Comparison of ENCODE assay signal across 30 cellular contexts in genomic region chr1:160365325-160365724, GRCh38. TPM values are rescaled to one million over a fixed set of nuclear protein-coding genes. Genes with fewer than 3 reads are reported as not detected.
DNase-seq lines count a peak whose midpoint lies in the region; ATAC-seq, FAIRE-seq and TF ChIP-seq lines count a peak whose summit lies in the region.
"Had no signal": no experiment of that assay in that cellular context is flagged by ENCODE, and none has a peak within 500 bp of the region (broad histone marks: within the 10 kb centered on the region; RNA-seq: fewer than 3 reads in every experiment).

No MANE protein-coding gene starts in this region.

- no peak overlapping the region for H2AFZ ChIP-seq in H1 (ENCODE audit: low read length)
- H2AFZ ChIP-seq: hepatocyte, parathyroid adenoma, PC-9 had no signal

- no peak for TF ChIP-seq EP300 in H1 (IDR thresholded peaks at IDR 0.05; ENCODE audit: borderline replicate concordance in 1 of 2, low read depth in 2 of 2, low read length in 2 of 2)

- no peak overlapping the region for H3K56ac ChIP-seq in H1 (replicated peaks; ENCODE audit: insufficient read length, low read depth, low read length)

- POLR2A ChIA-PET in H1 (lab: Charles Lee; ENCODE audit: partially characterized antibody) = interaction anchor here (1.8 to 17.2 kb wide), 4 partner anchors 11 to 36 kb away, joined by 4 to 244 read pairs (median 54); no protein-coding TSS in a partner anchor

- peak; percentile 38 for DNase-seq in activated CD8-positive, alpha-beta memory T cell treated with anti-CD3 and anti-CD28 coated beads for 24 hours
- DNase-seq in activated CD8-positive, alpha-beta memory T cell treated with anti-CD3 and anti-CD28 coated beads, Interleukin-2, amount 50 U/mL, for 48 hours = no peak
- DNase-seq in NCI-H524 treated with DMSO at 0.1 percent for 48 hours (lab: John Stamatoyannopoulos, UW) (peak; percentile 48), H1 (ENCODE audit: low read depth in 1 of 2, low spot score in 2 of 2) (no peak)
- DNase-seq in stimulated activated CD8-positive, alpha-beta memory T cell treated with anti-CD3 and anti-CD28 coated beads, Interleukin-4, amount 100 ng/mL, for 48 hours = peak; percentile 12
- no peak for DNase-seq in activated CD4-positive, CD25-positive, alpha-beta regulatory T cell (lab: John Stamatoyannopoulos, UW)
- DNase-seq: activated CD4-positive, alpha-beta T cell treated with anti-CD3 and anti-CD28 coated beads, Interleukin-2, amount 50 U/mL, for 4 hours; activated naive CD4-positive, alpha-beta T cell treated with anti-CD3 and anti-CD28 coated beads, Interleukin-2, amount 10 ng/mL, durations not matched to agents 7 days and 5 days; DND-41; gastrocnemius medialis; GF-D8; MM.1S; NCI-H1417 treated with DMSO at 0.1 percent for 48 hours; NCI-H2107; NCI-H510A; small intestine; stimulated activated naive CD4-positive, alpha-beta T cell treated with Interleukin-2 at 50 U/mL for 16 hours had no signal

- H3K9me3 ChIP-seq in H1 (ENCODE audit: insufficient read depth in 2 of 2, low read depth in 1 of 2, low read length in 1 of 2) = no peaks in the 10 kb centered on the region
- H3K9me3 ChIP-seq: gastrocnemius medialis had no signal

- no peaks in the 10 kb centered on the region for H4K20me1 ChIP-seq in H1 (replicated peaks in 1 of 2; ENCODE audit: control insufficient read depth in 1 of 2, insufficient read depth in 2 of 2, low read length in 2 of 2)

- no peak overlapping the region for H3K14ac ChIP-seq in H1 (ENCODE audit: insufficient read length)

- no peak overlapping the region for H3K4ac ChIP-seq in H1 (replicated peaks; ENCODE audit: insufficient read length, low read depth, low read length)

- no peak overlapping the region; the same call in 1 of the 2 replicates for H2BK15ac ChIP-seq in H1 (ENCODE audit: low read length)

- 0 out of 2 replicates have a peak, but pooled peaks cover 1% of the 10 kb centered on the region for H3K23me2 ChIP-seq in H1 (ENCODE audit: low read depth, low read length)

- CTCF ChIA-PET in H1 (lab: Charles Lee; ENCODE audit: partially characterized antibody) = interaction anchor here (1.2 to 26.0 kb wide), 6 partner anchors 12 to 172 kb away, joined by 3 to 683 read pairs (median 6); no protein-coding TSS in a partner anchor

- no peak overlapping the region for H2AK5ac ChIP-seq in H1 (ENCODE audit: low read depth, low read length)

- no peak overlapping the region for H2BK120ac ChIP-seq in H1 (replicated peaks; ENCODE audit: low read depth, low read length)

- ATAC-seq in HG02938 (IDR thresholded peaks at IDR 0.05; ENCODE audit: unreplicated experiment) (no peak), HG03354 (IDR thresholded peaks at IDR 0.05; ENCODE audit: poor library complexity, severe bottlenecking, unreplicated experiment) (no peak)
- ATAC-seq: gastrocnemius medialis had no signal

- 0 out of 2 replicates have a peak overlapping the region, but pooled peaks have one; percentile 87 for H2BK20ac ChIP-seq in H1 (ENCODE audit: low read length)

- TF ChIP-seq RAD21 in H1 (IDR thresholded peaks at IDR 0.05 in 1 of 2, conservative IDR thresholded peaks at IDR 0.05 in 1 of 2; ENCODE audit: low read depth in 2 of 2, low read length in 2 of 2) = no peak

- TF ChIP-seq POLR2A in H1 (IDR thresholded peaks at IDR 0.05; ENCODE audit: control extremely low read depth in 1 of 2, low read depth in 2 of 2, low read length in 2 of 2) = no peak

- H3K4me2 ChIP-seq in H1 (ENCODE audit: insufficient read depth in 1 of 2, low read depth in 2 of 2, low read length in 2 of 2) = no peak overlapping the region
- H3K4me2 ChIP-seq: hepatocyte, PC-9 had no signal

- peaks cover 3 to 8% (median 4%) of the 10 kb centered on the region in 4 experiments; a peak in 6 of 7 replicates for H3K4me1 ChIP-seq in H1 (replicated peaks in 1 of 4; ENCODE audit: control insufficient read depth in 3 of 4, insufficient read depth in 4 of 4, low read length in 3 of 4)
- H3K4me1 ChIP-seq: parathyroid adenoma had no signal

- TF ChIP-seq CTCF in H1 (IDR thresholded peaks at IDR 0.05; ENCODE audit: control extremely low read depth in 1 of 3, insufficient read depth in 1 of 3, low read depth in 1 of 3, low read length in 3 of 3) = no peak

- H4K5ac ChIP-seq in H1 (ENCODE audit: insufficient read length, low read depth, low read length) = no peak overlapping the region

- no peak overlapping the region for H4K8ac ChIP-seq in H1 (ENCODE audit: extremely low read depth, insufficient read depth, low read length)

- no peak overlapping the region for H3K4me3 ChIP-seq in H1 (ENCODE audit: extremely low read depth in 1 of 4, insufficient read depth in 2 of 4, low read depth in 3 of 4, low read length in 4 of 4)
- H3K4me3 ChIP-seq: gastrocnemius medialis, hepatocyte, PC-9, SK-N-MC had no signal

- H2BK5ac ChIP-seq in H1 (ENCODE audit: low read depth, low read length) = peak overlapping the region; percentile 49; the same call in 1 of the 2 replicates

- no peak overlapping the region for H3K9ac ChIP-seq in H1 (replicated peaks in 1 of 4; ENCODE audit: extremely low read depth in 1 of 4, low read depth in 3 of 4, low read length in 3 of 4)
- H3K9ac ChIP-seq: parathyroid adenoma had no signal

- no peak overlapping the region for H3K27ac ChIP-seq in H1 (ENCODE audit: low read depth, low read length)
- H3K27ac ChIP-seq: gastrocnemius medialis, hepatocyte, HL-60, parathyroid adenoma, PC-9, SK-N-MC had no signal

- no peak overlapping the region for H4K91ac ChIP-seq in H1 (replicated peaks; ENCODE audit: insufficient read length, low read length)

- H3K79me2 ChIP-seq in H1 (ENCODE audit: control insufficient read depth in 1 of 2, insufficient read depth in 2 of 2, low read length in 2 of 2) = no peaks in the 10 kb centered on the region
- H3K79me2 ChIP-seq: hepatocyte, parathyroid adenoma had no signal

- peaks cover 0 to 4% (median under 1%) of the 10 kb centered on the region in 4 experiments; a peak in 3 of 8 replicates for H3K36me3 ChIP-seq in H1 (ENCODE audit: control insufficient read depth in 2 of 4, insufficient read depth in 4 of 4, low read length in 3 of 4)
- H3K36me3 ChIP-seq: gastrocnemius medialis had no signal

- H3K27me3 ChIP-seq in H1 (replicated peaks in 1 of 4; ENCODE audit: control insufficient read depth in 3 of 4, extremely low read depth in 1 of 4, insufficient read depth in 3 of 4, low read length in 3 of 4) = no peaks in the 10 kb centered on the region
- H3K27me3 ChIP-seq: hepatocyte had no signal

- no peak overlapping the region for H2BK12ac ChIP-seq in H1 (ENCODE audit: low read depth, low read length)

- H3K79me1 ChIP-seq in H1 (ENCODE audit: low read depth, low read length) = no peaks in the 10 kb centered on the region

- 80% methylated on average over 1 of the region's 1 CpG; no CpG with 5 or more reads in 1 of the 2 experiments for WGBS in H1 (ENCODE audit: extremely low coverage in 1 of 2, insufficient coverage in 1 of 2, insufficient read length in 1 of 2, insufficient replicate concordance in 2 of 2, low coverage in 1 of 2, low lambda C conversion rate in 2 of 2, missing lambda C conversion rate in 1 of 2), 2 experiments

- H3K18ac ChIP-seq in H1 (ENCODE audit: extremely low read depth, low read length) = no peak overlapping the region

- no peak for FAIRE-seq in H1 (lab: Jason Lieb, UNC)
- FAIRE-seq: endothelial cell of umbilical vein, small intestine had no signal

- no peak overlapping the region for H3K23ac ChIP-seq in H1 (ENCODE audit: insufficient read length)

TF ChIP-seq in H1, 55 proteins besides CTCF, POLR2A, EP300 and RAD21 (continues in another document):
- TF ChIP-seq GTF2F1 (IDR thresholded peaks at IDR 0.05; ENCODE audit: borderline replicate concordance, low read depth, low read length) (no peak), SRF (IDR thresholded peaks at IDR 0.05; ENCODE audit: low read depth, low read length) (no peak)

RNA-seq across cellular contexts. Expression of gene NHLH1, which starts 1.5 kb away (rescaled TPM):
- 0.39 and 0.48 TPM in 2 replicates for total RNA-seq in H1 (2021; fragmentation: NEBNext Ultra II Directional; extraction: Animal tissue kit (Norgen Biotek cat#: 25700))
- 0.91 and 1.2 TPM in 2 replicates for polyA plus RNA-seq in H1 (2011; rRNA removed)
- 0.75 TPM for polyA plus RNA-seq in H1 (2011; cell fraction: cytosol; rRNA removed)
- 2.0 TPM for polyA plus RNA-seq in H1 (2011; cell fraction: nucleus; rRNA removed)
- 0.61 to 0.89 TPM (median 0.72 TPM) in 4 replicates for polyA plus RNA-seq in H1 (2012, experiment 1 of 2)
- 0.30 TPM for polyA plus RNA-seq in H1 (2012, experiment 2 of 2)
- 0.59 TPM for polyA plus RNA-seq in H1 (2013, experiment 1 of 2)
- 0.46 TPM for polyA plus RNA-seq in H1 (2013, experiment 2 of 2)
- polyA minus RNA-seq in H1 (2011; rRNA and poly(A)+ RNA removed) = 0.27 and 0.98 TPM in 2 replicates
- polyA minus RNA-seq in H1 (2011; cell fraction: cytosol; rRNA and poly(A)+ RNA removed) = not detected
- 0.80 TPM for polyA minus RNA-seq in H1 (2011; cell fraction: nucleus; rRNA and poly(A)+ RNA removed)
- total RNA-seq: A172, lung microvascular endothelial cell, urinary bladder had no signal
- polyA plus RNA-seq: CD14-positive monocyte, hepatocyte had no signal

RNA-seq across cellular contexts. Expression of gene NCSTN, which starts 22.1 kb away (rescaled TPM):
- 64.7 and 70.1 TPM in 2 replicates for total RNA-seq in H1 (2021; fragmentation: NEBNext Ultra II Directional; extraction: Animal tissue kit (Norgen Biotek cat#: 25700))
- 115 and 125 TPM in 2 replicates for polyA plus RNA-seq in H1 (2011; rRNA removed)
- 102 TPM for polyA plus RNA-seq in H1 (2011; cell fraction: cytosol; rRNA removed)
- polyA plus RNA-seq in H1 (2011; cell fraction: nucleus; rRNA removed) = 156 TPM
- polyA plus RNA-seq in H1 (2012, experiment 1 of 2) = 65.3 to 79.1 TPM (median 68.2 TPM) in 4 replicates
- polyA plus RNA-seq in H1 (2012, experiment 2 of 2) = 47.5 TPM
- 139 TPM for polyA plus RNA-seq in H1 (2013, experiment 1 of 2)
- polyA plus RNA-seq in H1 (2013, experiment 2 of 2) = 132 TPM
- 118 and 137 TPM in 2 replicates for polyA minus RNA-seq in H1 (2011; rRNA and poly(A)+ RNA removed)
- 34.7 TPM for polyA minus RNA-seq in H1 (2011; cell fraction: cytosol; rRNA and poly(A)+ RNA removed)
- 66.9 TPM for polyA minus RNA-seq in H1 (2011; cell fraction: nucleus; rRNA and poly(A)+ RNA removed)

RNA-seq across cellular contexts. Expression of gene COPA, which starts 22.3 kb away (rescaled TPM):
- total RNA-seq in H1 (2021; fragmentation: NEBNext Ultra II Directional; extraction: Animal tissue kit (Norgen Biotek cat#: 25700)) = 115 TPM in 2 replicates
- polyA plus RNA-seq in H1 (2011; rRNA removed) = 56.4 and 78.2 TPM in 2 replicates
- 88.6 TPM for polyA plus RNA-seq in H1 (2011; cell fraction: cytosol; rRNA removed)
- polyA plus RNA-seq in H1 (2011; cell fraction: nucleus; rRNA removed) = 66.2 TPM
- 69.4 to 92.6 TPM (median 83.5 TPM) in 4 replicates for polyA plus RNA-seq in H1 (2012, experiment 1 of 2)
- 17.5 TPM for polyA plus RNA-seq in H1 (2012, experiment 2 of 2)
- polyA plus RNA-seq in H1 (2013, experiment 1 of 2) = 71.0 TPM
- polyA plus RNA-seq in H1 (2013, experiment 2 of 2) = 63.2 TPM
- polyA minus RNA-seq in H1 (2011; rRNA and poly(A)+ RNA removed) = 207 and 312 TPM in 2 replicates
- polyA minus RNA-seq in H1 (2011; cell fraction: cytosol; rRNA and poly(A)+ RNA removed) = 114 TPM
- polyA minus RNA-seq in H1 (2011; cell fraction: nucleus; rRNA and poly(A)+ RNA removed) = 92.1 TPM

RNA-seq across cellular contexts. Expression of gene VANGL2, which starts 35.0 kb away (rescaled TPM):
- total RNA-seq in H1 (2021; fragmentation: NEBNext Ultra II Directional; extraction: Animal tissue kit (Norgen Biotek cat#: 25700)) = 62.5 TPM in 2 replicates
- polyA plus RNA-seq in H1 (2011; rRNA removed) = 112 and 118 TPM in 2 replicates
- 75.0 TPM for polyA plus RNA-seq in H1 (2011; cell fraction: cytosol; rRNA removed)
- 107 TPM for polyA plus RNA-seq in H1 (2011; cell fraction: nucleus; rRNA removed)
- 42.1 to 48.3 TPM (median 44.3 TPM) in 4 replicates for polyA plus RNA-seq in H1 (2012, experiment 1 of 2)
- polyA plus RNA-seq in H1 (2012, experiment 2 of 2) = 34.6 TPM
- 52.7 TPM for polyA plus RNA-seq in H1 (2013, experiment 1 of 2)
- 58.7 TPM for polyA plus RNA-seq in H1 (2013, experiment 2 of 2)
- polyA minus RNA-seq in H1 (2011; rRNA and poly(A)+ RNA removed) = 62.0 and 65.0 TPM in 2 replicates
- 27.4 TPM for polyA minus RNA-seq in H1 (2011; cell fraction: cytosol; rRNA and poly(A)+ RNA removed)
- polyA minus RNA-seq in H1 (2011; cell fraction: nucleus; rRNA and poly(A)+ RNA removed) = 26.2 TPM
- total RNA-seq: endothelial cell of umbilical vein; lung microvascular endothelial cell; T-helper 1 cell treated with Interleukin-12 subunit alpha and Interleukin-12 subunit beta and Interleukin-4 antibody, amounts not matched to agents 30 ng/mL and 1 ng/mL, for 36 hours had no signal
- polyA plus RNA-seq: CD14-positive monocyte had no signal

Comparison
In these comparisons a context has a peak if more than half of its experiments do, and no peak if none do; other contexts are left out.
1. DNase-seq: peak in activated CD8-positive, alpha-beta memory T cell treated with anti-CD3 and anti-CD28 coated beads for 24 hours (single experiment), NCI-H524 treated with DMSO at 0.1 percent for 48 hours (single experiment) and stimulated activated CD8-positive, alpha-beta memory T cell treated with anti-CD3 and anti-CD28 coated beads, Interleukin-4, amount 100 ng/mL, for 48 hours (single experiment); none in activated CD8-positive, alpha-beta memory T cell treated with anti-CD3 and anti-CD28 coated beads, Interleukin-2, amount 50 U/mL, for 48 hours (single experiment), H1 (0 of 2) and activated CD4-positive, CD25-positive, alpha-beta regulatory T cell (0 of 4).